In the genomic region with DNA sequence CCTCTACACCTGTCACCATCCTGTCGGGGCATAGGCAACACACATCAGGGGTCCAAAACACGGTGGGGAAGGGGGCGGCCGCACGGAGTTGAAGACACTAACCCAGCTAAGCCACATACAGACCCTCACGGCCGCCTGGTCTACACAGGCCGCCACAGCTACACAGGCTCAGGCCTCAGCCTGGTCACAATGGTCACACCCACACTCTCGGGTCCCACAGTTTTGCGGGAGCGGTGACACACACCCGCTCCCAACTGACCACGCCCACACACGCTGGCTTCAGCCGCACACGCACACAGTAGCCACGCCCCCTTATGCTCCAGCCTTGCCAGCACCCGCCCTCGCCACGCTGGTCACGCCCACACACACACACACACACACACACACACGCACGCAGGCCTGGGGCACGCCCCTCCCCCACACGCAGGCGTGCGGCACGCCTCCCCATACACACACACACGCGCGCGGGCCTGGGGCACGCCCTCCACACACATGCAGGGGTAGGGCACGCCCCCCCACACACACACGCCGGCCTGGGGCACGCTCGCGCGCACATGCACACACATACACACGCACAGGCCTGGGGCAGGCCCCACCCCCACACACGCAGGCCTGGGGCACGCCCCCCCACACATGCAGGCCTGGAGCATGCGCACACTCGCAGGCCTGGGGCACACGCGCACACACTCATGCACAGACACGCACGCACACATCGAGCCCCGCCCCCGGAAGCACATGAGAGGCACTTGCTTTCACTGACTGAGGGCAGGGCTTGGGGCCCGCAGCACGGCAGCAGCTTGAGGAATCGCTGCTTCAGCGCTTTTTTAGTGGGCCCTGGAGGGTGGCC, we compare ENCODE assay signal across 1 cellular context.
TF ChIP-seq lines count a peak whose summit lies in the region.

No MANE protein-coding gene starts in this region.

TF ChIP-seq in HCT116, 20 proteins besides CTCF, POLR2A, EP300 and RAD21 (continued from another document):
- TF ChIP-seq, protein P1, sequence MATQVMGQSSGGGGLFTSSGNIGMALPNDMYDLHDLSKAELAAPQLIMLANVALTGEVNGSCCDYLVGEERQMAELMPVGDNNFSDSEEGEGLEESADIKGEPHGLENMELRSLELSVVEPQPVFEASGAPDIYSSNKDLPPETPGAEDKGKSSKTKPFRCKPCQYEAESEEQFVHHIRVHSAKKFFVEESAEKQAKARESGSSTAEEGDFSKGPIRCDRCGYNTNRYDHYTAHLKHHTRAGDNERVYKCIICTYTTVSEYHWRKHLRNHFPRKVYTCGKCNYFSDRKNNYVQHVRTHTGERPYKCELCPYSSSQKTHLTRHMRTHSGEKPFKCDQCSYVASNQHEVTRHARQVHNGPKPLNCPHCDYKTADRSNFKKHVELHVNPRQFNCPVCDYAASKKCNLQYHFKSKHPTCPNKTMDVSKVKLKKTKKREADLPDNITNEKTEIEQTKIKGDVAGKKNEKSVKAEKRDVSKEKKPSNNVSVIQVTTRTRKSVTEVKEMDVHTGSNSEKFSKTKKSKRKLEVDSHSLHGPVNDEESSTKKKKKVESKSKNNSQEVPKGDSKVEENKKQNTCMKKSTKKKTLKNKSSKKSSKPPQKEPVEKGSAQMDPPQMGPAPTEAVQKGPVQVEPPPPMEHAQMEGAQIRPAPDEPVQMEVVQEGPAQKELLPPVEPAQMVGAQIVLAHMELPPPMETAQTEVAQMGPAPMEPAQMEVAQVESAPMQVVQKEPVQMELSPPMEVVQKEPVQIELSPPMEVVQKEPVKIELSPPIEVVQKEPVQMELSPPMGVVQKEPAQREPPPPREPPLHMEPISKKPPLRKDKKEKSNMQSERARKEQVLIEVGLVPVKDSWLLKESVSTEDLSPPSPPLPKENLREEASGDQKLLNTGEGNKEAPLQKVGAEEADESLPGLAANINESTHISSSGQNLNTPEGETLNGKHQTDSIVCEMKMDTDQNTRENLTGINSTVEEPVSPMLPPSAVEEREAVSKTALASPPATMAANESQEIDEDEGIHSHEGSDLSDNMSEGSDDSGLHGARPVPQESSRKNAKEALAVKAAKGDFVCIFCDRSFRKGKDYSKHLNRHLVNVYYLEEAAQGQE (IDR thresholded peaks at IDR 0.05; ENCODE audit: low read depth), result no peak
- TF ChIP-seq, protein P2, sequence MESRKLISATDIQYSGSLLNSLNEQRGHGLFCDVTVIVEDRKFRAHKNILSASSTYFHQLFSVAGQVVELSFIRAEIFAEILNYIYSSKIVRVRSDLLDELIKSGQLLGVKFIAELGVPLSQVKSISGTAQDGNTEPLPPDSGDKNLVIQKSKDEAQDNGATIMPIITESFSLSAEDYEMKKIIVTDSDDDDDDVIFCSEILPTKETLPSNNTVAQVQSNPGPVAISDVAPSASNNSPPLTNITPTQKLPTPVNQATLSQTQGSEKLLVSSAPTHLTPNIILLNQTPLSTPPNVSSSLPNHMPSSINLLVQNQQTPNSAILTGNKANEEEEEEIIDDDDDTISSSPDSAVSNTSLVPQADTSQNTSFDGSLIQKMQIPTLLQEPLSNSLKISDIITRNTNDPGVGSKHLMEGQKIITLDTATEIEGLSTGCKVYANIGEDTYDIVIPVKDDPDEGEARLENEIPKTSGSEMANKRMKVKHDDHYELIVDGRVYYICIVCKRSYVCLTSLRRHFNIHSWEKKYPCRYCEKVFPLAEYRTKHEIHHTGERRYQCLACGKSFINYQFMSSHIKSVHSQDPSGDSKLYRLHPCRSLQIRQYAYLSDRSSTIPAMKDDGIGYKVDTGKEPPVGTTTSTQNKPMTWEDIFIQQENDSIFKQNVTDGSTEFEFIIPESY (IDR thresholded peaks at IDR 0.05; ENCODE audit: extremely low read depth, insufficient replicate concordance, low read length), result no peak
- no peak for TF ChIP-seq EZH2 (IDR thresholded peaks at IDR 0.05)
TF ChIP-seq in HCT116: peak in this region for 4.
